16 cellular contexts compared by ENCODE assay signal in the genomic region with DNA sequence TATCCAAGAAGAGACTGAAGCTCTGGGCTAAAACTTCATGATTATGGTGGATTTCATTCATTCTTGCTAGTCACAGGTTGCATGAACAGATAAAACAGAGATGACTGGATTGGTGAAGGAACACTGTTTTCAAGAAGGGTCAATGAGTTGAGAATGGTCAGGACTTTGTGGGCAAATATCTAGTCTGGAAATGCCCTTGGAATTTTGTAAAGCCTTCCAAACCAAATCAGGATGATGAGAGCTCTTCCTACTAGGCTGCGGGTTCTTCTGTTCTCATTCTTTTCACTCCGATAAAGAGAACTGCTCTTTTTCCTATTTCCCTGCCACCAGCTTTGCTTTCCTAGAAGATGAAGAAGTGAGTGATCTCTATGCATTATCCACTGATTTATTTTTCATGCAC.
DNase-seq lines count a peak whose midpoint lies in the region; ATAC-seq and TF ChIP-seq lines count a peak whose summit lies in the region.
"Had no signal": no experiment of that assay in that cellular context is flagged by ENCODE, and none has a peak within 500 bp of the region (broad histone marks: within the 10 kb centered on the region; RNA-seq: fewer than 3 reads in every experiment).

No MANE protein-coding gene starts in this region.

- TF ChIP-seq RAD21 in IMR-90 (IDR thresholded peaks at IDR 0.05; ENCODE audit: low read length) = no peak

- no peak overlapping the region; the same call in 1 of the 2 replicates for H2BK20ac ChIP-seq in IMR-90 (ENCODE audit: low read depth, low read length)

- TF ChIP-seq CTCF in IMR-90 (conservative IDR thresholded peaks at IDR 0.05; ENCODE audit: low read depth, low read length) (no peak), neural crest cell (conservative IDR thresholded peaks at IDR 0.05) (no peak), omental fat pad (IDR thresholded peaks at IDR 0.05) (no peak)

- no CpG with 5 or more reads among the region's 2 CpGs for WGBS in IMR-90 (ENCODE audit: extremely low coverage in 2 of 2, insufficient read length in 1 of 2), 2 experiments

- no peak overlapping the region for H2AFZ ChIP-seq in IMR-90 (replicated peaks; ENCODE audit: low read length, poor library complexity)
- no peak overlapping the region for H2AFZ ChIP-seq in Karpas-422 (ENCODE audit: low read length)

- H3K27ac ChIP-seq in CD4-positive, CD25-positive, alpha-beta regulatory T cell (ENCODE audit: insufficient read depth, low read length, poor library complexity, severe bottlenecking) = peak overlapping the region; percentile 15
- H3K27ac ChIP-seq in IMR-90 (ENCODE audit: insufficient read depth, low read length) (peak overlapping the region; percentile 45; the same call in 1 of the 2 replicates), caudate nucleus (ENCODE audit: low read depth, low read length) (peak overlapping the region; percentile 18), Karpas-422 (ENCODE audit: low read length) (no peak overlapping the region)
- H3K27ac ChIP-seq: colonic mucosa, upper lobe of left lung had no signal

- H3K79me2 ChIP-seq in Karpas-422 (ENCODE audit: low read length) = no peaks in the 10 kb centered on the region

- H3K4me2 ChIP-seq in IMR-90 (ENCODE audit: low read depth, low read length) (peak overlapping the region; percentile 40; the same call in 1 of the 2 replicates), Karpas-422 (ENCODE audit: low read depth, low read length, poor library complexity, severe bottlenecking) (no peak overlapping the region)

- peak overlapping the region in 1 of 2 experiments; percentile 11; a peak in 1 of 4 replicates for H4K8ac ChIP-seq in IMR-90 (ENCODE audit: low read depth in 2 of 2, low read length in 2 of 2)

- TF ChIP-seq POLR2A in IMR-90 (IDR thresholded peaks at IDR 0.05; ENCODE audit: low read depth, low read length) = peak; percentile 42; the same call in 1 of the 2 replicates

- peak overlapping the region; percentile 51 for H3K4me3 ChIP-seq in CD4-positive, CD25-positive, alpha-beta regulatory T cell (ENCODE audit: low read depth, low read length)
- H3K4me3 ChIP-seq in IMR-90 (ENCODE audit: insufficient read depth, low read depth, low read length) (no peak overlapping the region), Karpas-422 (ENCODE audit: low read length) (no peak overlapping the region)
- H3K4me3 ChIP-seq: colonic mucosa, right atrium auricular region, upper lobe of left lung had no signal

- TSS peak; percentile 1 for BruUV-seq in IMR-90 (replicated peaks; lab: Mats Ljungman, UMichigan)

- dilution Hi-C loops in IMR-90 (cut with HindIII; ENCODE audit: low sequenced_read_pairs, unreplicated experiment) = no loop called here

- H3K9me3 Mint-ChIP-seq in CD4-positive, CD25-positive, alpha-beta regulatory T cell = no peaks in the 10 kb centered on the region
- peaks cover 2% of the 10 kb centered on the region for H3K9me3 Mint-ChIP-seq in neural crest cell

- no peaks in the 10 kb centered on the region for H3K27me3 ChIP-seq in CD4-positive, CD25-positive, alpha-beta regulatory T cell (ENCODE audit: control insufficient read depth, insufficient read depth, low read length)
- H3K27me3 ChIP-seq in IMR-90 (ENCODE audit: control insufficient read depth, insufficient read depth, low read length) = no peaks in the 10 kb centered on the region
- no peaks in the 10 kb centered on the region for H3K27me3 ChIP-seq in Karpas-422 (ENCODE audit: low read length)
- H3K27me3 ChIP-seq: colonic mucosa, right atrium auricular region, upper lobe of left lung had no signal

- no peak for ATAC-seq in CD4-positive, CD25-positive, alpha-beta regulatory T cell (ENCODE audit: low read depth in 2 of 2)
- no peak for ATAC-seq in IMR-90 (ENCODE audit: low read depth)
- no peak for ATAC-seq in HG03175 (IDR thresholded peaks at IDR 0.05; ENCODE audit: unreplicated experiment)
- ATAC-seq in omental fat pad (ENCODE audit: low FRiP score) = no peak
- ATAC-seq: left lobe of liver had no signal

- POLR2A ChIA-PET in IMR-90 (lab: Charles Lee; ENCODE audit: unreplicated experiment) = no interaction called here

- no peak overlapping the region for H2BK15ac ChIP-seq in IMR-90 (ENCODE audit: low read depth, low read length)

- DNase-seq in CD4-positive, CD25-positive, alpha-beta regulatory T cell = no peak
- DNase-seq in IMR-90 = no peak
- no peak for DNase-seq in caudate nucleus (lab: John Stamatoyannopoulos, UW)
- DNase-seq in neural crest cell (ENCODE audit: low read depth, low spot score) = no peak
- DNase-seq in Karpas-422 = no peak
- no peak for DNase-seq in NCI-H446 (lab: John Stamatoyannopoulos, UW)
- no peak for DNase-seq in omental fat pad (ENCODE audit: low spot score)
- DNase-seq: colonic mucosa; erythroblast; NCI-H1930; stimulated activated CD4-positive, alpha-beta T cell treated with anti-CD3 and anti-CD28 coated beads, Interleukin-1b, Interleukin-23, amount 100 ng/mL, for 48 hours; stimulated activated CD8-positive, alpha-beta memory T cell treated with anti-CD3 and anti-CD28 coated beads, Interleukin-4, amount 100 ng/mL, for 48 hours; upper lobe of left lung had no signal

- peaks cover 59 to 87% (median 72%) of the 10 kb centered on the region in 4 donors for H3K4me1 Mint-ChIP-seq in CD4-positive, CD25-positive, alpha-beta regulatory T cell
- peaks cover 68% of the 10 kb centered on the region for H3K4me1 Mint-ChIP-seq in neural crest cell

- H3K4ac ChIP-seq in IMR-90 (ENCODE audit: low read depth, low read length) = no peak overlapping the region

- CTCF ChIA-PET in IMR-90 (lab: Yijun Ruan, JAX) = no interaction called here

- in situ Hi-C loops in IMR-90 (cut with MboI; ENCODE audit: low sequenced_read_pairs) = no loop called here

- intact Hi-C loops in IMR-90 (cut with micrococcal nuclease) = no loop called here

- no peaks in the 10 kb centered on the region for H3K9me3 ChIP-seq in CD4-positive, CD25-positive, alpha-beta regulatory T cell (ENCODE audit: control insufficient read depth in 2 of 2, low read length in 2 of 2)
- H3K9me3 ChIP-seq in IMR-90 (ENCODE audit: control insufficient read depth, insufficient read depth, low read length) (no peaks in the 10 kb centered on the region), Karpas-422 (ENCODE audit: low read length) (no peaks in the 10 kb centered on the region)
- H3K9me3 ChIP-seq: colonic mucosa, right atrium auricular region, upper lobe of left lung had no signal

- 0 out of 2 replicates have a peak overlapping the region, but pooled peaks have one; percentile 10 for H3K14ac ChIP-seq in IMR-90 (replicated peaks; ENCODE audit: low read depth, low read length)

- H4K5ac ChIP-seq in IMR-90 (ENCODE audit: low read depth, low read length) = no peak overlapping the region; the same call in 1 of the 2 replicates

- H3K4me3 Mint-ChIP-seq in CD4-positive, CD25-positive, alpha-beta regulatory T cell = peak overlapping the region; percentile 44 to 64 (median 48)
- peak overlapping the region; percentile 8 for H3K4me3 Mint-ChIP-seq in neural crest cell

- peaks cover 56% of the 10 kb centered on the region for H4K20me1 ChIP-seq in IMR-90 (ENCODE audit: insufficient read depth, low read length)
- H4K20me1 ChIP-seq in Karpas-422 (ENCODE audit: insufficient read depth, low read depth, low read length) = no peaks in the 10 kb centered on the region

- peak overlapping the region; percentile 79 for H2BK5ac ChIP-seq in IMR-90 (ENCODE audit: low read depth, low read length, poor library complexity, severe bottlenecking)

- peaks cover 76% of the 10 kb centered on the region for H3K36me3 Mint-ChIP-seq in CD4-positive, CD25-positive, alpha-beta regulatory T cell
- H3K36me3 Mint-ChIP-seq in neural crest cell (ENCODE audit: low read depth) = peaks cover 16% of the 10 kb centered on the region

- peak overlapping the region; percentile 68; the same call in 1 of the 2 replicates for H3K23ac ChIP-seq in IMR-90 (ENCODE audit: low read depth, low read length)

- no peak overlapping the region for H4K91ac ChIP-seq in IMR-90 (ENCODE audit: insufficient read depth, low read depth, low read length)

- H3K27ac Mint-ChIP-seq in CD4-positive, CD25-positive, alpha-beta regulatory T cell = peak overlapping the region; percentile 57 to 99 (median 77)
- no peak overlapping the region for H3K27ac Mint-ChIP-seq in neural crest cell (ENCODE audit: unreplicated experiment)

- H2BK120ac ChIP-seq in IMR-90 (ENCODE audit: low read depth, low read length) = no peak overlapping the region

- no peak overlapping the region for H2AK5ac ChIP-seq in IMR-90 (ENCODE audit: low read depth, low read length)

- H3K79me1 ChIP-seq in IMR-90 (ENCODE audit: low read depth in 1 of 2, low read length in 2 of 2) = peaks cover 18 to 58% of the 10 kb centered on the region in 2 experiments

- H3K56ac ChIP-seq in IMR-90 (ENCODE audit: extremely low read depth, insufficient read depth, low read length) = no peak overlapping the region

- H3K36me3 ChIP-seq in CD4-positive, CD25-positive, alpha-beta regulatory T cell (ENCODE audit: control insufficient read depth, insufficient read depth, low read length) = peaks cover 75% of the 10 kb centered on the region
- H3K36me3 ChIP-seq in IMR-90 (ENCODE audit: control insufficient read depth, insufficient read depth, low read length) = peaks cover 72% of the 10 kb centered on the region
- no peaks in the 10 kb centered on the region for H3K36me3 ChIP-seq in Karpas-422 (ENCODE audit: insufficient read depth, low read length)
- H3K36me3 ChIP-seq: colonic mucosa had no signal

- H3K9me2 ChIP-seq in Karpas-422 (replicated peaks; ENCODE audit: insufficient read depth, low read length) = no peaks in the 10 kb centered on the region

- peaks cover 22% of the 10 kb centered on the region for H3K9me1 ChIP-seq in IMR-90 (ENCODE audit: insufficient read depth, low read length)

- peak overlapping the region; percentile 21; the same call in 1 of the 2 replicates for H3K18ac ChIP-seq in IMR-90 (ENCODE audit: low read depth, low read length)

- no peaks in the 10 kb centered on the region for H3K27me3 Mint-ChIP-seq in CD4-positive, CD25-positive, alpha-beta regulatory T cell
- H3K27me3 Mint-ChIP-seq in neural crest cell (ENCODE audit: low read depth) = no peaks in the 10 kb centered on the region

- H3K4me1 ChIP-seq in CD4-positive, CD25-positive, alpha-beta regulatory T cell (ENCODE audit: control insufficient read depth, insufficient read depth, low read length, poor library complexity, severe bottlenecking) = peaks cover 53% of the 10 kb centered on the region
- H3K4me1 ChIP-seq in IMR-90 (ENCODE audit: control insufficient read depth, insufficient read depth, low read length) (peaks cover 40% of the 10 kb centered on the region), Karpas-422 (ENCODE audit: low read length) (peaks cover 21% of the 10 kb centered on the region)
- H3K4me1 ChIP-seq: colonic mucosa had no signal

- no peak overlapping the region for H3K9ac ChIP-seq in IMR-90 (ENCODE audit: low read depth, low read length)
- no peak overlapping the region for H3K9ac ChIP-seq in Karpas-422 (ENCODE audit: low read length)

- no peak overlapping the region for H2AK9ac ChIP-seq in IMR-90 (replicated peaks; ENCODE audit: low read depth, low read length, poor library complexity)
